ENCODE assay signal across 20 cellular contexts in the genomic region with DNA sequence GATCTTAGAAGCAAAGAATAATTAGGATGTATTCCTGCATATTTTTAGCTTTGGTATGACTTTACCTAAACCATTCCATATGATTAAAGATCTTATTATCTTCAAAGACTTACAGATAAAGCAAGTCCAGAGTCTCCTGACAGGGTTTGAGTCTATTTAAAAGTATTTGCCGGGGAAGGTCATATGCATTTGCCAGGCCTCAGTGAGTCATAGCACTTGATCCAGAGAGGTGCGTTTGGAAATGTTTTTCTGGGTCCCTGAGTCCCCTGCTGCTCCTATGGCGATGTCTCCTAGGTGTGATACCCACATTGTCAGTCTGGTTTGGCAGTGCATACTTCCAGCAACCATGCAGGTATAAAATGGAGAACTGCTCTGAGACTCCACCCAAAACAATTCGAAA.
DNase-seq lines count a peak whose midpoint lies in the region; ATAC-seq, FAIRE-seq and TF ChIP-seq lines count a peak whose summit lies in the region.
"Had no signal": no experiment of that assay in that cellular context is flagged by ENCODE, and none has a peak within 500 bp of the region (broad histone marks: within the 10 kb centered on the region; RNA-seq: fewer than 3 reads in every experiment).

No MANE protein-coding gene starts in this region.

- CTCF ChIA-PET in RWPE1 (lab: Yijun Ruan, JAX) = no interaction called here

- FAIRE-seq in bronchial epithelial cell (lab: Jason Lieb, UNC) (no peak), GM12891 (lab: Jason Lieb, UNC) (no peak)
- FAIRE-seq: colon, D721Med, G401.6 had no signal

- H3K4me3 ChIP-seq in BE2C (ENCODE audit: low read depth, low read length) (no peak overlapping the region), MG63 (no peak overlapping the region), bronchial epithelial cell (ENCODE audit: low read depth, low read length) (no peak overlapping the region), left lung (no peak overlapping the region)
- H3K4me3 ChIP-seq: lower lobe of right lung, SJSA1, suprapubic skin had no signal

- TF ChIP-seq POLR2A in GM12891 (IDR thresholded peaks at IDR 0.05; ENCODE audit: low read depth, low read length) = no peak

- DNase-seq in BE2C (peak; percentile 19), MG63 (peak; percentile 14), bronchial epithelial cell (ENCODE audit: low read depth) (peak; percentile 29), left lung (no peak), NCI-H2081 treated with DMSO at 0.1 percent for 48 hours (lab: John Stamatoyannopoulos, UW) (no peak), RWPE1 (ENCODE audit: low spot score) (no peak), GM12891 (ENCODE audit: insufficient read length, low spot score) (no peak), NCI-H1105 (lab: John Stamatoyannopoulos, UW) (no peak)
- DNase-seq: activated effector memory CD4-positive, alpha-beta T cell treated with anti-CD3 and anti-CD28 coated beads, Interleukin-2, amount 50 U/mL, for 16 hours; head of caudate nucleus; HFFc6; lower lobe of right lung; NCI-H1436 treated with DMSO at 0.1 percent for 48 hours; nucleus accumbens had no signal

- H3K4me1 ChIP-seq in BE2C = peaks cover 21% of the 10 kb centered on the region
- no peaks in the 10 kb centered on the region for H3K4me1 ChIP-seq in left lung
- H3K4me1 ChIP-seq: lower lobe of right lung, suprapubic skin had no signal

- no peaks in the 10 kb centered on the region for H3K27me3 ChIP-seq in BE2C
- H3K27me3 ChIP-seq in MG63 = no peaks in the 10 kb centered on the region
- no peaks in the 10 kb centered on the region for H3K27me3 ChIP-seq in bronchial epithelial cell (ENCODE audit: control insufficient read depth, insufficient read depth, low read length)
- no peaks in the 10 kb centered on the region for H3K27me3 ChIP-seq in left lung
- H3K27me3 ChIP-seq: SJSA1, suprapubic skin had no signal

- TF ChIP-seq CTCF in BE2C (IDR thresholded peaks at IDR 0.05; ENCODE audit: low read depth, low read length) (no peak), bronchial epithelial cell (IDR thresholded peaks at IDR 0.05; ENCODE audit: insufficient read depth, low read length, severe bottlenecking) (no peak), left lung (IDR thresholded peaks at IDR 0.05) (no peak), RWPE1 (conservative IDR thresholded peaks at IDR 0.05; ENCODE audit: low read depth) (no peak)

- H3K36me3 ChIP-seq in BE2C (no peaks in the 10 kb centered on the region), MG63 (no peaks in the 10 kb centered on the region), bronchial epithelial cell (ENCODE audit: control insufficient read depth, insufficient read depth, low read length) (no peaks in the 10 kb centered on the region), left lung (no peaks in the 10 kb centered on the region)
- H3K36me3 ChIP-seq: lower lobe of right lung, SJSA1, suprapubic skin had no signal

- H3K9me3 ChIP-seq in BE2C (no peaks in the 10 kb centered on the region), MG63 (no peaks in the 10 kb centered on the region), left lung (no peaks in the 10 kb centered on the region)
- H3K9me3 ChIP-seq: lower lobe of right lung, SJSA1, suprapubic skin had no signal

- intact Hi-C loops in left lung (cut with DNase I) = no loop called here

- no peak overlapping the region for H3K27ac ChIP-seq in left lung
- H3K27ac ChIP-seq in RWPE1 = no peak overlapping the region
- H3K27ac ChIP-seq: C4-2B, lower lobe of right lung, SJSA1, suprapubic skin had no signal

- POLR2A ChIA-PET in RWPE1 (lab: Yijun Ruan, JAX; ENCODE audit: low non-redundant PET) = no interaction called here

- ATAC-seq in left lung = peak; percentile 74

TF ChIP-seq in GM12891, 5 proteins besides CTCF, POLR2A, EP300 and RAD21:
- no peak for TF ChIP-seq POU2F2 (IDR thresholded peaks at IDR 0.05; ENCODE audit: low read depth, low read length)
- TF ChIP-seq PAX5 (IDR thresholded peaks at IDR 0.05; ENCODE audit: insufficient read depth, low read length, severe bottlenecking) = no peak
- TF ChIP-seq SPI1 (IDR thresholded peaks at IDR 0.05; ENCODE audit: low read depth, low read length) = no peak
- no peak for TF ChIP-seq POLR2AphosphoS5 (IDR thresholded peaks at IDR 0.05; ENCODE audit: low read depth, low read length)
- TF ChIP-seq TAF1 (IDR thresholded peaks at IDR 0.05; ENCODE audit: low read depth, low read length) = no peak

Comparison
In these comparisons a context has a peak if more than half of its experiments do, and no peak if none do; other contexts are left out.
1. DNase-seq: peak in BE2C (single experiment), MG63 (single experiment) and bronchial epithelial cell (single experiment); none in left lung (0 of 2), NCI-H2081 treated with DMSO at 0.1 percent for 48 hours (single experiment), RWPE1 (single experiment), GM12891 (single experiment) and NCI-H1105 (single experiment).